ENCODE assay signal across 19 cellular contexts in the genomic region with DNA sequence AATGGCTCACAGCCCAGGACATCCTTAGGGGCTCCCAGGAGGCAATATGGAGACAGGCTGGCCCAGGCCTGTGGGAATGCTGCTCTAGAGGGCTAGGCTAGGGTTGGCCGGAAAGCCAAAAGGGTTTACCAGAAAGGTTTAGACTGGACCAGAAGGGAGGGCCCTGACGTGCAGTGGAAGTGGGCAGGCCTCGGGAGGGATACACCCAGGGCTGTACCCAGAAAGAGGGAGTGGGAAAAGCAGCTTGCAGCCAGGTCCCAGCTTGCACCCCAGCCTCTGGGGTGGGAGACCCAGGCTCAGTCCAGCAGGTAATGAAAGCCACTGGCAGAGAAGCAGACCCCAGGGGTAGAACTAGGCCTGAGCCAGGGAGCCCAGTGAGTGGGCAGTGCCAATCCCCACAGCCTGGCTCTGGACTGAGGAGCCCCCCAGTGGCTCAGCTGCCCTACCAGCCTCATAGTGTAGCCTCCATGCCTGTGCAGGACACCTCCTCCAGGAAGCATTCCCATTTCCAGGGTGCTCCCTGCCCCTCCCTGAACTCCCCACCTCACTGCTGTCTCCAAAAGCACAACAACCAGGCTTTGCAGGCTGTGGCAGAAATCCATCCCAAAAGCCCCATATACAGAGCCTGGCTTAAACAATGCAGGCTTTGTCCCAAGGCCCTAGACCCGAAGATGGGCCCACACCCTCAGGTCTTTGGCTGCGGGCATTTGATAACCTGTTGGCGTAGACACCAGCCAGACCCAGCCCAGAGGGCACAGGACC. TPM values are rescaled to one million over a fixed set of nuclear protein-coding genes. Genes with fewer than 3 reads are reported as not detected.
DNase-seq lines count a peak whose midpoint lies in the region; ATAC-seq and TF ChIP-seq lines count a peak whose summit lies in the region.
"Had no signal": no experiment of that assay in that cellular context is flagged by ENCODE, and none has a peak within 500 bp of the region (broad histone marks: within the 10 kb centered on the region; RNA-seq: fewer than 3 reads in every experiment).

No MANE protein-coding gene starts in this region.

- H4K5ac ChIP-seq in H9 (ENCODE audit: insufficient read length, low read depth, low read length): no peak overlapping the region

- no peaks in the 10 kb centered on the region for H3K79me1 ChIP-seq in H9 (ENCODE audit: insufficient read depth, low read depth, low read length, poor library complexity, severe bottlenecking)

- H3K23me2 ChIP-seq in H9 (ENCODE audit: insufficient read length, low read depth, low read length, poor library complexity, severe bottlenecking): peaks cover 15% of the 10 kb centered on the region

- H4K20me1 ChIP-seq in BLaER1 treated with 17β-estradiol and CSF1 and Interleukin-3, amounts not matched to agents 10 nM and 100 nM: peaks cover 37 to 80% (median 77%) of the 10 kb centered on the region in 11 experiments; a peak in 21 of 22 replicates
- H4K20me1 ChIP-seq in H9 (ENCODE audit: control insufficient read depth, insufficient read depth, insufficient read length): no peaks in the 10 kb centered on the region

- H3K27me3 Mint-ChIP-seq in H9 (ENCODE audit: low read depth): peaks cover 22% of the 10 kb centered on the region
- H3K27me3 Mint-ChIP-seq in osteocyte (ENCODE audit: unreplicated experiment): no peaks in the 10 kb centered on the region

- H2AFZ ChIP-seq in H9 (ENCODE audit: low read length): no peak overlapping the region

- no peak for ATAC-seq in HG03442 (IDR thresholded peaks at IDR 0.05; ENCODE audit: unreplicated experiment)
- ATAC-seq: foreskin keratinocyte had no signal

- H3K27ac ChIP-seq in BLaER1 treated with 17β-estradiol and CSF1 and Interleukin-3, amounts not matched to agents 10 nM and 100 nM: peak overlapping the region in 2 of 11 experiments; percentile 3 to 34; a peak in 3 of 22 replicates
- H3K27ac ChIP-seq in H9 (ENCODE audit: insufficient read length, low read depth, low read length): no peak overlapping the region
- peak overlapping the region; percentile 0 for H3K27ac ChIP-seq in effector memory CD4-positive, alpha-beta T cell (ENCODE audit: insufficient read depth, low read length, poor library complexity, severe bottlenecking)
- H3K27ac ChIP-seq: foreskin keratinocyte had no signal

- H3K4me3 Mint-ChIP-seq in H9 (no peak overlapping the region), osteocyte (ENCODE audit: unreplicated experiment) (no peak overlapping the region)
- H3K4me3 Mint-ChIP-seq: activated naive CD8-positive, alpha-beta T cell treated with anti-CD3 and anti-CD28 coated beads, Interleukin-2, amount 10 ng/mL, durations not matched to agents 7 days and 5 days had no signal

- H3K4me1 Mint-ChIP-seq in H9 (peaks cover 20 to 21% of the 10 kb centered on the region in 2 experiments), osteocyte (ENCODE audit: unreplicated experiment) (peaks cover 41% of the 10 kb centered on the region)

- no peak overlapping the region for H3K56ac ChIP-seq in H9 (ENCODE audit: insufficient read length, low read depth, low read length)

- no peaks in the 10 kb centered on the region for H3K27me3 ChIP-seq in BLaER1 treated with 17β-estradiol and CSF1 and Interleukin-3, amounts not matched to agents 10 nM and 100 nM
- H3K27me3 ChIP-seq in H9 (ENCODE audit: insufficient read depth, low read length): 0 out of 2 replicates have a peak, but pooled peaks cover 3% of the 10 kb centered on the region
- no peaks in the 10 kb centered on the region for H3K27me3 ChIP-seq in effector memory CD4-positive, alpha-beta T cell (replicated peaks; ENCODE audit: control insufficient read depth, insufficient read depth, low read length, poor library complexity, severe bottlenecking)
- H3K27me3 ChIP-seq: foreskin keratinocyte had no signal

- H4K91ac ChIP-seq in H9 (ENCODE audit: insufficient read length, low read depth, low read length): no peak overlapping the region

- TF ChIP-seq CTCF in H9 (conservative IDR thresholded peaks at IDR 0.05) (no peak), osteocyte (IDR thresholded peaks at IDR 0.05) (no peak)

- no peak overlapping the region for H2BK5ac ChIP-seq in H9 (ENCODE audit: insufficient read length, low read length)

- DNase-seq in H9: no peak
- no peak for DNase-seq in effector memory CD4-positive, alpha-beta T cell
- DNase-seq in osteocyte (ENCODE audit: extremely low spot score, unreplicated experiment): peak; percentile 69
- DNase-seq in SKM-1 (lab: John Stamatoyannopoulos, UW; ENCODE audit: unreplicated experiment): no peak
- DNase-seq in H4 (ENCODE audit: low spot score): no peak
- no peak for DNase-seq in HT-29 (ENCODE audit: low spot score)
- DNase-seq: activated naive CD8-positive, alpha-beta T cell treated with anti-CD3 and anti-CD28 coated beads, Interleukin-2, amount 10 ng/mL, durations not matched to agents 7 days and 5 days; AML-193; central memory CD4-positive, alpha-beta T cell; DMS79; foreskin keratinocyte; KG1; NCI-H1105; NCI-H774; occipital lobe; stimulated activated naive CD4-positive, alpha-beta T cell treated with Interleukin-2 at 50 U/mL for 16 hours had no signal

- no peak overlapping the region for H2BK12ac ChIP-seq in H9 (ENCODE audit: insufficient read length, low read depth, low read length)

- H3K14ac ChIP-seq in H9 (ENCODE audit: insufficient read depth, low read length): no peak overlapping the region

- H3K4ac ChIP-seq in H9 (ENCODE audit: low read depth, low read length): no peak overlapping the region

- no peak overlapping the region for H4K8ac ChIP-seq in H9 (replicated peaks; ENCODE audit: insufficient read length, low read depth, low read length)

- 0 out of 22 replicates have a peak overlapping the region, but pooled peaks of 1 of the 11 experiments have one; percentile 9 for H3K9ac ChIP-seq in BLaER1 treated with 17β-estradiol and CSF1 and Interleukin-3, amounts not matched to agents 10 nM and 100 nM
- no peak overlapping the region for H3K9ac ChIP-seq in H9 (ENCODE audit: extremely low read depth, insufficient read length, low read length)

- H3K27ac Mint-ChIP-seq in H9 (peak overlapping the region in 2 of 3 experiments; percentile 68 to 80; a peak in 3 of 7 replicates), osteocyte (ENCODE audit: unreplicated experiment) (peak overlapping the region; percentile 27)
- H3K27ac Mint-ChIP-seq: activated naive CD8-positive, alpha-beta T cell treated with anti-CD3 and anti-CD28 coated beads, Interleukin-2, amount 10 ng/mL, durations not matched to agents 7 days and 5 days had no signal

- no peaks in the 10 kb centered on the region for H3K9me3 ChIP-seq in BLaER1 treated with 17β-estradiol and CSF1 and Interleukin-3, amounts not matched to agents 10 nM and 100 nM (replicated peaks in 1 of 11)
- H3K9me3 ChIP-seq in H9 (ENCODE audit: control insufficient read depth, low read depth, low read length): no peaks in the 10 kb centered on the region
- H3K9me3 ChIP-seq in effector memory CD4-positive, alpha-beta T cell (ENCODE audit: control insufficient read depth, low read length): no peaks in the 10 kb centered on the region

- no peak overlapping the region for H2AK5ac ChIP-seq in H9 (ENCODE audit: insufficient read length, low read length)

- H3K4me3 ChIP-seq in BLaER1 treated with 17β-estradiol and CSF1 and Interleukin-3, amounts not matched to agents 10 nM and 100 nM: no peak overlapping the region
- no peak overlapping the region for H3K4me3 ChIP-seq in effector memory CD4-positive, alpha-beta T cell (ENCODE audit: insufficient read depth, low read depth, low read length, poor library complexity, severe bottlenecking)

- H3K36me3 ChIP-seq in BLaER1 treated with 17β-estradiol and CSF1 and Interleukin-3, amounts not matched to agents 10 nM and 100 nM: peaks cover 19 to 46% (median 21%) of the 10 kb centered on the region in 11 experiments
- H3K36me3 ChIP-seq in effector memory CD4-positive, alpha-beta T cell (ENCODE audit: control insufficient read depth, insufficient read depth, low read length): peaks cover 17% of the 10 kb centered on the region

- H2BK120ac ChIP-seq in H9 (ENCODE audit: low read depth, low read length, poor library complexity, severe bottlenecking): no peak overlapping the region

- WGBS in H9 (ENCODE audit: extremely low coverage, insufficient read length, low lambda C conversion rate): no CpG with 5 or more reads among the region's 6 CpGs

- H2BK15ac ChIP-seq in H9 (ENCODE audit: low read depth, low read length): no peak overlapping the region

- H3K9me3 Mint-ChIP-seq in H9 (no peaks in the 10 kb centered on the region), osteocyte (ENCODE audit: unreplicated experiment) (no peaks in the 10 kb centered on the region)
- H3K9me3 Mint-ChIP-seq: activated naive CD8-positive, alpha-beta T cell treated with anti-CD3 and anti-CD28 coated beads, Interleukin-2, amount 10 ng/mL, durations not matched to agents 7 days and 5 days had no signal

- peaks cover 40 to 58% (median 50%) of the 10 kb centered on the region in 10 experiments for H3K4me1 ChIP-seq in BLaER1 treated with 17β-estradiol and CSF1 and Interleukin-3, amounts not matched to agents 10 nM and 100 nM
- no peaks in the 10 kb centered on the region for H3K4me1 ChIP-seq in H9 (ENCODE audit: insufficient read depth, low read length)
- peaks cover 20% of the 10 kb centered on the region for H3K4me1 ChIP-seq in effector memory CD4-positive, alpha-beta T cell (ENCODE audit: control insufficient read depth, insufficient read depth, low read length, poor library complexity, severe bottlenecking)

- H3T11ph ChIP-seq in H9 (ENCODE audit: low read length): no peak overlapping the region

- H3K4me2 ChIP-seq in BLaER1 treated with 17β-estradiol and CSF1 and Interleukin-3, amounts not matched to agents 10 nM and 100 nM: peak overlapping the region in 8 of 11 experiments; percentile 2 to 100 (median 98); a peak in 7 of 22 replicates
- no peak overlapping the region for H3K4me2 ChIP-seq in H9 (ENCODE audit: insufficient read depth, insufficient read length, low read length)

- no peak overlapping the region for H3K18ac ChIP-seq in H9 (ENCODE audit: insufficient read length, low read depth, low read length)

- H3K36me3 Mint-ChIP-seq in H9 (ENCODE audit: insufficient read depth in 1 of 3, low read depth in 3 of 3): peaks cover 0 to 6% (median 0%) of the 10 kb centered on the region in 3 experiments; a peak in 4 of 7 replicates
- peaks cover 4% of the 10 kb centered on the region for H3K36me3 Mint-ChIP-seq in osteocyte (ENCODE audit: unreplicated experiment)
- H3K36me3 Mint-ChIP-seq: activated naive CD8-positive, alpha-beta T cell treated with anti-CD3 and anti-CD28 coated beads, Interleukin-2, amount 10 ng/mL, durations not matched to agents 7 days and 5 days had no signal

- no peak overlapping the region for H3K23ac ChIP-seq in H9 (ENCODE audit: insufficient read length, low read depth, low read length)

- H3K79me2 ChIP-seq in H9 (ENCODE audit: insufficient read depth, low read length): no peaks in the 10 kb centered on the region; the same call in 1 of the 2 replicates

- H2BK20ac ChIP-seq in H9 (ENCODE audit: low read depth, low read length, poor library complexity, severe bottlenecking): no peak overlapping the region

RNA-seq across cellular contexts. Expression of a gene that starts 3.5 kb away (rescaled TPM):
- total RNA-seq in H9 (2021): 36.1 and 37.4 TPM in 2 replicates
- 54.3 and 62.1 TPM in 2 replicates for total RNA-seq in osteocyte
- 12.3 and 24.4 TPM in 2 replicates for total RNA-seq in H4 (2014; rRNA removed; shearing (Covaris generic))
- 66.5 and 67.1 TPM in 2 replicates for total RNA-seq in HT-29 (2014; rRNA removed; shearing (Covaris generic))

RNA-seq across cellular contexts. Expression of a gene that starts 3.5 kb away (rescaled TPM):
- total RNA-seq in H9 (2021): 1.7 and 2.3 TPM in 2 replicates
- 8.7 and 10.3 TPM in 2 replicates for total RNA-seq in osteocyte
- total RNA-seq in H4 (2014; rRNA removed; shearing (Covaris generic)): 0.25 and 0.35 TPM in 2 replicates
- total RNA-seq in HT-29 (2014; rRNA removed; shearing (Covaris generic)): 1.6 and 2.1 TPM in 2 replicates

RNA-seq across cellular contexts. Expression of a gene that starts 49.4 kb away (rescaled TPM):
- total RNA-seq in H9 (2021) (8.2 and 8.5 TPM in 2 replicates), osteocyte (12.8 and 15.1 TPM in 2 replicates)
- total RNA-seq in H4 (2014; rRNA removed; shearing (Covaris generic)): 3.8 and 4.3 TPM in 2 replicates
- total RNA-seq in HT-29 (2014; rRNA removed; shearing (Covaris generic)): 53.6 and 55.3 TPM in 2 replicates

RNA-seq across cellular contexts. Expression of a gene that starts 52.2 kb away (rescaled TPM):
- total RNA-seq in H9 (2021) (49.3 and 52.7 TPM in 2 replicates), osteocyte (44.5 and 45.4 TPM in 2 replicates)
- 11.3 and 18.7 TPM in 2 replicates for total RNA-seq in H4 (2014; rRNA removed; shearing (Covaris generic))
- total RNA-seq in HT-29 (2014; rRNA removed; shearing (Covaris generic)): 6.0 and 10.1 TPM in 2 replicates

RNA-seq across cellular contexts. Expression of a gene that starts 52.2 kb away (rescaled TPM):
- total RNA-seq in H9 (2021) (0.17 and 0.20 TPM in 2 replicates), osteocyte (0.08 and 0.18 TPM in 2 replicates)
- total RNA-seq in H4 (2014; rRNA removed; shearing (Covaris generic)): not detected in 2 replicates
- total RNA-seq in HT-29 (2014; rRNA removed; shearing (Covaris generic)): not detected in 2 replicates
- total RNA-seq: foreskin keratinocyte, RPMI7951 had no signal
